ENCODE assay signal across 12 cellular contexts in genomic region chr17:59680314-59680713, GRCh38.
"Had no signal": no experiment of that assay in that cellular context is flagged by ENCODE, and none has a peak within 500 bp of the region (broad histone marks: within the 10 kb centered on the region; RNA-seq: fewer than 3 reads in every experiment).

No MANE protein-coding gene starts in this region.

- H3K4me3 ChIP-seq: gastrocnemius medialis, left lung, psoas muscle, suprapubic skin, upper lobe of left lung had no signal

- H3K9me3 ChIP-seq: gastrocnemius medialis, left lung, psoas muscle, suprapubic skin, upper lobe of left lung had no signal

- DNase-seq: activated effector memory CD4-positive, alpha-beta T cell treated with Interleukin-2 at 50 U/mL for 16 hours; amygdala; brain microvascular endothelial cell; gastrocnemius medialis; left lung; occipital lobe; psoas muscle; stimulated activated CD4-positive, alpha-beta T cell treated with anti-CD3 and anti-CD28 coated beads, Interleukin-2, amount 100 ng/mL, for 48 hours; stimulated activated CD8-positive, alpha-beta memory T cell treated with anti-CD3 and anti-CD28 coated beads, Interleukin-4, amount 100 ng/mL, for 48 hours; stimulated activated naive CD8-positive, alpha-beta T cell treated with anti-CD3 and anti-CD28 coated beads, Interleukin-15, Interleukin-2, amounts not matched to agents 100 U/mL and 50 U/mL, for 24 hours; upper lobe of left lung had no signal

- H3K4me1 ChIP-seq: gastrocnemius medialis, left lung, psoas muscle, upper lobe of left lung had no signal

- H3K27me3 ChIP-seq: brain microvascular endothelial cell, gastrocnemius medialis, left lung, suprapubic skin, upper lobe of left lung had no signal
